ENCODE assay signal across 1 cellular context in the genomic region with DNA sequence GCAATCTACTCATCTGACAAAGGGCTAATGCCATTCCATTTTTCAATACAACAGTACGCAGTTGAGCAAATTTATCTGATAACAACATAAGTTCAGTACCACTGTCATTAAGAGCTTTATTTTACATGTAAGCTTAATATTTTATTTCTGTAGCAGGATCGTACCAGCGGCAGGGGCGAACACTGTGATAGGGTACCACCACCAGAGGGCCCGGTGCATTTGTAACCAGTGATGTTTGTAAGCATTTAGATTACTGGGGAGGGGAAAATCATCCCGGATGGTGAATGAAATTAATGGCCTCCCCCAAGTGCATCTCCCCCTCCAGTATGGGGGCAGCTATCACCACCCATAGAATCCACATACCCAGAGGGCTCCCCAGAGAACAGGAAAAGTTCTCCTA.
TF ChIP-seq lines count a peak whose summit lies in the region.

No MANE protein-coding gene starts in this region.

TF ChIP-seq in HCT116, 20 proteins besides CTCF, POLR2A, EP300 and RAD21 (continued from another document):
- TF ChIP-seq, protein P1, sequence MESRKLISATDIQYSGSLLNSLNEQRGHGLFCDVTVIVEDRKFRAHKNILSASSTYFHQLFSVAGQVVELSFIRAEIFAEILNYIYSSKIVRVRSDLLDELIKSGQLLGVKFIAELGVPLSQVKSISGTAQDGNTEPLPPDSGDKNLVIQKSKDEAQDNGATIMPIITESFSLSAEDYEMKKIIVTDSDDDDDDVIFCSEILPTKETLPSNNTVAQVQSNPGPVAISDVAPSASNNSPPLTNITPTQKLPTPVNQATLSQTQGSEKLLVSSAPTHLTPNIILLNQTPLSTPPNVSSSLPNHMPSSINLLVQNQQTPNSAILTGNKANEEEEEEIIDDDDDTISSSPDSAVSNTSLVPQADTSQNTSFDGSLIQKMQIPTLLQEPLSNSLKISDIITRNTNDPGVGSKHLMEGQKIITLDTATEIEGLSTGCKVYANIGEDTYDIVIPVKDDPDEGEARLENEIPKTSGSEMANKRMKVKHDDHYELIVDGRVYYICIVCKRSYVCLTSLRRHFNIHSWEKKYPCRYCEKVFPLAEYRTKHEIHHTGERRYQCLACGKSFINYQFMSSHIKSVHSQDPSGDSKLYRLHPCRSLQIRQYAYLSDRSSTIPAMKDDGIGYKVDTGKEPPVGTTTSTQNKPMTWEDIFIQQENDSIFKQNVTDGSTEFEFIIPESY (IDR thresholded peaks at IDR 0.05; ENCODE audit: extremely low read depth, insufficient replicate concordance, low read length), result no peak
- TF ChIP-seq EZH2phosphoT487 (IDR thresholded peaks at IDR 0.05; ENCODE audit: borderline replicate concordance) (no peak), ZNF274 (IDR thresholded peaks at IDR 0.05; ENCODE audit: low read depth, low read length) (no peak), CBX3 (IDR thresholded peaks at IDR 0.05; ENCODE audit: low read depth) (no peak), EGR1 (IDR thresholded peaks at IDR 0.05; ENCODE audit: low read depth) (no peak), ELF1 (IDR thresholded peaks at IDR 0.05; ENCODE audit: borderline replicate concordance, low read depth) (no peak), JUND (IDR thresholded peaks at IDR 0.05) (no peak), ZFX (IDR thresholded peaks at IDR 0.05) (no peak), FOSL1 (IDR thresholded peaks at IDR 0.05; ENCODE audit: low read depth) (no peak)
- TF ChIP-seq, protein P2, sequence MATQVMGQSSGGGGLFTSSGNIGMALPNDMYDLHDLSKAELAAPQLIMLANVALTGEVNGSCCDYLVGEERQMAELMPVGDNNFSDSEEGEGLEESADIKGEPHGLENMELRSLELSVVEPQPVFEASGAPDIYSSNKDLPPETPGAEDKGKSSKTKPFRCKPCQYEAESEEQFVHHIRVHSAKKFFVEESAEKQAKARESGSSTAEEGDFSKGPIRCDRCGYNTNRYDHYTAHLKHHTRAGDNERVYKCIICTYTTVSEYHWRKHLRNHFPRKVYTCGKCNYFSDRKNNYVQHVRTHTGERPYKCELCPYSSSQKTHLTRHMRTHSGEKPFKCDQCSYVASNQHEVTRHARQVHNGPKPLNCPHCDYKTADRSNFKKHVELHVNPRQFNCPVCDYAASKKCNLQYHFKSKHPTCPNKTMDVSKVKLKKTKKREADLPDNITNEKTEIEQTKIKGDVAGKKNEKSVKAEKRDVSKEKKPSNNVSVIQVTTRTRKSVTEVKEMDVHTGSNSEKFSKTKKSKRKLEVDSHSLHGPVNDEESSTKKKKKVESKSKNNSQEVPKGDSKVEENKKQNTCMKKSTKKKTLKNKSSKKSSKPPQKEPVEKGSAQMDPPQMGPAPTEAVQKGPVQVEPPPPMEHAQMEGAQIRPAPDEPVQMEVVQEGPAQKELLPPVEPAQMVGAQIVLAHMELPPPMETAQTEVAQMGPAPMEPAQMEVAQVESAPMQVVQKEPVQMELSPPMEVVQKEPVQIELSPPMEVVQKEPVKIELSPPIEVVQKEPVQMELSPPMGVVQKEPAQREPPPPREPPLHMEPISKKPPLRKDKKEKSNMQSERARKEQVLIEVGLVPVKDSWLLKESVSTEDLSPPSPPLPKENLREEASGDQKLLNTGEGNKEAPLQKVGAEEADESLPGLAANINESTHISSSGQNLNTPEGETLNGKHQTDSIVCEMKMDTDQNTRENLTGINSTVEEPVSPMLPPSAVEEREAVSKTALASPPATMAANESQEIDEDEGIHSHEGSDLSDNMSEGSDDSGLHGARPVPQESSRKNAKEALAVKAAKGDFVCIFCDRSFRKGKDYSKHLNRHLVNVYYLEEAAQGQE (IDR thresholded peaks at IDR 0.05; ENCODE audit: low read depth), result no peak
